9 cellular contexts compared by ENCODE assay signal in the genomic region with DNA sequence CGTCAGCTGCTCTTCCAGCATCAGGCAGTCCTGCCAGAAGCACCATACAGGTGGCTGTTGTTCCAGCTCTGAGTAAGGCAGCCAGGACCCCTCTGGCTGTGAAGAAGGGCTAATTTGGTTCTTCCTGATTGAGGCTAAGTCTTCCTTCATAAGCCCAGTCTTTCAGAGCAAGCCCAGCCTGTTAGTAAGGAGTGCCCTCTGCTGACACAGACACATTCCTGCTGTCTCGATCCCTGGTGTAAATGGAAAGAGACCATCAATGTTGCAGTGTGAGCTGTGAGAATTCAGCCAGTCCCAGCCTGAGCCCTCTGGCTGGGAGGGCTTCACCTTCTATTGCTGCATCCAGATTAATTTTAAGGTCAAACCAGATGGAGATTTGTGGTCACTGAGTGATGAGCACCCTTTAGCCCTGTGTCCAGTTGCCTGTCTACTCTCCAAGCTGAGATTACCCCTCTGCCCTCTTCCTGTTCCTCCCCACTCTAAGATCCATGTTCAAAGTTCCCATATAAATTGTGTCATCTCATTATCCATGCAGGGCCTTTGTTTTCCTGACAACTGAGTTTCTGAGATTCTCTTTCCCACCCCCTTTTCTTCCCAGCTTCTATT. TPM values are rescaled to one million over a fixed set of nuclear protein-coding genes. Genes with fewer than 3 reads are reported as not detected.
DNase-seq lines count a peak whose midpoint lies in the region; ATAC-seq, FAIRE-seq and TF ChIP-seq lines count a peak whose summit lies in the region.
"Had no signal": no experiment of that assay in that cellular context is flagged by ENCODE, and none has a peak within 500 bp of the region (broad histone marks: within the 10 kb centered on the region; RNA-seq: fewer than 3 reads in every experiment).

No MANE protein-coding gene starts in this region.

- no peak overlapping the region for H3K27ac Mint-ChIP-seq in activated naive CD4-positive, alpha-beta T cell treated with anti-CD3 and anti-CD28 coated beads for 36 hours
- no peak overlapping the region for H3K27ac Mint-ChIP-seq in activated naive CD4-positive, alpha-beta T cell treated with anti-CD3 and anti-CD28 coated beads, Interleukin-2, amount 50 U/mL, for 72 hours

- CTCF ChIA-PET in activated naive CD4-positive, alpha-beta T cell treated with anti-CD3 and anti-CD28 coated beads for 36 hours (lab: Charles Lee) = interaction anchor here (1.2 kb wide), 1 partner anchor 368 kb away, joined by 3 read pairs; no protein-coding TSS in a partner anchor
- CTCF ChIA-PET in Panc1 (lab: Charles Lee) = interaction anchor here (0.6 to 0.8 kb wide), 4 partner anchors 71 to 371 kb away, joined by 3 to 5 read pairs (median 4); no protein-coding TSS in a partner anchor

- intact Hi-C loops in activated naive CD4-positive, alpha-beta T cell treated with anti-CD3 and anti-CD28 coated beads for 36 hours (cut with micrococcal nuclease) = loop anchor here (1.0 to 2.0 kb wide), 2 partner anchors 70 to 370 kb away; no protein-coding TSS in a partner anchor
- intact Hi-C loops in Panc1 (cut with micrococcal nuclease; ENCODE audit: unreplicated experiment) (loop anchor here (1.0 kb wide), 1 partner anchor 70 kb away; no protein-coding TSS in a partner anchor), pancreas (cut with DNase I) (loop anchor here in 1 of 3 donors (10.0 kb wide), 1 partner anchor 374 kb away; no protein-coding TSS in a partner anchor)

- H3K27ac ChIP-seq in Panc1 (ENCODE audit: low read length) = no peak overlapping the region
- no peak overlapping the region for H3K27ac ChIP-seq in pancreas

- H3K36me3 ChIP-seq in Panc1 (ENCODE audit: control insufficient read depth, insufficient read depth, low read length) = no peaks in the 10 kb centered on the region
- H3K36me3 ChIP-seq in pancreas = no peaks in the 10 kb centered on the region

- peaks cover 9% of the 10 kb centered on the region for H3K27me3 Mint-ChIP-seq in activated naive CD4-positive, alpha-beta T cell treated with anti-CD3 and anti-CD28 coated beads for 36 hours (ENCODE audit: low read depth)

- H3K36me3 Mint-ChIP-seq in activated naive CD4-positive, alpha-beta T cell treated with anti-CD3 and anti-CD28 coated beads for 36 hours (ENCODE audit: low read depth) = no peaks in the 10 kb centered on the region
- H3K36me3 Mint-ChIP-seq in activated naive CD4-positive, alpha-beta T cell treated with anti-CD3 and anti-CD28 coated beads, Interleukin-2, amount 50 U/mL, for 72 hours = no peaks in the 10 kb centered on the region

- POLR2A ChIA-PET in Panc1 (lab: Charles Lee) = no interaction called here

- H3K4me3 ChIP-seq in Panc1 (ENCODE audit: low read depth in 2 of 2, low read length in 2 of 2) (no peak overlapping the region), fibroblast of pulmonary artery (replicated peaks; ENCODE audit: low read depth, low read length) (no peak overlapping the region), pancreas (no peak overlapping the region)

- 27 to 45% methylated on average over 2 of the region's 2 CpGs for WGBS in pancreas, 2 donors

- in situ Hi-C loops in Panc1 (cut with HindIII; ENCODE audit: low pct_unique_long_range_greater_than_20kb, low sequenced_read_pairs) = no loop called here

- TF ChIP-seq CTCF in Panc1 (IDR thresholded peaks at IDR 0.05) = peak; percentile 82
- TF ChIP-seq CTCF in fibroblast of pulmonary artery (IDR thresholded peaks at IDR 0.05; ENCODE audit: low read length, missing control alignments) = peak; percentile 56
- TF ChIP-seq CTCF in pancreas (IDR thresholded peaks at IDR 0.05) = peak in 2 of 4 donors; percentile 12 to 14

- no peaks in the 10 kb centered on the region for H3K9me3 Mint-ChIP-seq in activated naive CD4-positive, alpha-beta T cell treated with anti-CD3 and anti-CD28 coated beads for 36 hours
- no peaks in the 10 kb centered on the region for H3K9me3 Mint-ChIP-seq in activated naive CD4-positive, alpha-beta T cell treated with anti-CD3 and anti-CD28 coated beads, Interleukin-2, amount 50 U/mL, for 72 hours

- H3K4me1 ChIP-seq in Panc1 (ENCODE audit: control insufficient read depth, insufficient read depth, low read length) (no peaks in the 10 kb centered on the region), pancreas (peaks cover 0 to 6% (median 4%) of the 10 kb centered on the region in 3 donors)

- no peaks in the 10 kb centered on the region for H3K4me1 Mint-ChIP-seq in activated naive CD4-positive, alpha-beta T cell treated with anti-CD3 and anti-CD28 coated beads for 36 hours (ENCODE audit: low read depth)

- no peaks in the 10 kb centered on the region for H3K9me3 ChIP-seq in Panc1 (ENCODE audit: control insufficient read depth, insufficient read depth, low read depth, low read length)
- H3K9me3 ChIP-seq in pancreas = no peaks in the 10 kb centered on the region

- BruUV-seq in Panc1 (replicated peaks; lab: Mats Ljungman, UMichigan) = no TSS peak

- H3K27me3 ChIP-seq in Panc1 (ENCODE audit: control insufficient read depth, insufficient read depth, low read length) = peaks cover 7% of the 10 kb centered on the region
- H3K27me3 ChIP-seq in pancreas = no peaks in the 10 kb centered on the region

- FAIRE-seq in pancreas (lab: Jason Lieb, UNC) = no peak
- FAIRE-seq: G401.6 had no signal

- peak; percentile 26 for DNase-seq in activated naive CD4-positive, alpha-beta T cell treated with anti-CD3 and anti-CD28 coated beads for 36 hours
- DNase-seq in activated naive CD4-positive, alpha-beta T cell treated with anti-CD3 and anti-CD28 coated beads, Interleukin-2, amount 50 U/mL, for 72 hours (ENCODE audit: low spot score in 2 of 2) = no peak
- no peak for DNase-seq in Panc1 (ENCODE audit: low read depth, low spot score)
- DNase-seq in fibroblast of pulmonary artery (ENCODE audit: low read depth) = peak; percentile 53
- DNase-seq in pancreas = no peak
- DNase-seq in activated T-cell treated with anti-CD3 and anti-CD28 coated beads, Interleukin-2, amount 50 U/mL, for 1 hour = no peak
- DNase-seq in hepatic stellate cell (ENCODE audit: low spot score) = no peak
- DNase-seq in mesenteric fat pad (ENCODE audit: low spot score) = no peak

- no peak overlapping the region for H3K4me3 Mint-ChIP-seq in activated naive CD4-positive, alpha-beta T cell treated with anti-CD3 and anti-CD28 coated beads for 36 hours

- ATAC-seq in activated naive CD4-positive, alpha-beta T cell treated with anti-CD3 and anti-CD28 coated beads, Interleukin-2, amount 50 U/mL, for 72 hours = no peak
- ATAC-seq in Panc1 (peak; percentile 94), pancreas (peak in 3 of 4 donors; percentile 39 to 81 (median 72))

RNA-seq across cellular contexts. Expression of a gene that starts 44.8 kb away (rescaled TPM):
- under 1 TPM in 1 of 2 experiments, not detected in 1; 0.05 TPM for total RNA-seq in activated naive CD4-positive, alpha-beta T cell treated with anti-CD3 and anti-CD28 coated beads for 36 hours
- under 1 TPM in 1 of 2 donors, not detected in 1; 0.08 TPM for total RNA-seq in activated naive CD4-positive, alpha-beta T cell treated with anti-CD3 and anti-CD28 coated beads, Interleukin-2, amount 50 U/mL, for 72 hours
- 145 TPM for total RNA-seq in Panc1 (2021; ENCODE audit: unreplicated experiment)
- polyA plus RNA-seq in Panc1 (2012; ENCODE audit: insufficient read length) = 95.3 TPM
- total RNA-seq in pancreas = 10 to 100 TPM in 1 of 6 donors, 1 to 10 TPM in 5; 1.9 to 13.0 (median 4.9) TPM
- 1 to 10 TPM; 2.5 to 3.8 TPM for polyA plus RNA-seq in pancreas
- total RNA-seq in mesenteric fat pad = 99.8 TPM

Comparison
In these comparisons a context has a peak if more than half of its experiments do, and no peak if none do; other contexts are left out.
1. DNase-seq: peak in activated naive CD4-positive, alpha-beta T cell treated with anti-CD3 and anti-CD28 coated beads for 36 hours (single experiment) and fibroblast of pulmonary artery (single experiment); none in activated naive CD4-positive, alpha-beta T cell treated with anti-CD3 and anti-CD28 coated beads, Interleukin-2, amount 50 U/mL, for 72 hours (0 of 2), Panc1 (single experiment), pancreas (0 of 6), activated T-cell treated with anti-CD3 and anti-CD28 coated beads, Interleukin-2, amount 50 U/mL, for 1 hour (single experiment), hepatic stellate cell (single experiment) and mesenteric fat pad (single experiment).
2. ATAC-seq: peak in Panc1 (single experiment) and pancreas (3 of 4); none in activated naive CD4-positive, alpha-beta T cell treated with anti-CD3 and anti-CD28 coated beads, Interleukin-2, amount 50 U/mL, for 72 hours (0 of 2).